1 cellular context compared by ENCODE assay signal in the genomic region with DNA sequence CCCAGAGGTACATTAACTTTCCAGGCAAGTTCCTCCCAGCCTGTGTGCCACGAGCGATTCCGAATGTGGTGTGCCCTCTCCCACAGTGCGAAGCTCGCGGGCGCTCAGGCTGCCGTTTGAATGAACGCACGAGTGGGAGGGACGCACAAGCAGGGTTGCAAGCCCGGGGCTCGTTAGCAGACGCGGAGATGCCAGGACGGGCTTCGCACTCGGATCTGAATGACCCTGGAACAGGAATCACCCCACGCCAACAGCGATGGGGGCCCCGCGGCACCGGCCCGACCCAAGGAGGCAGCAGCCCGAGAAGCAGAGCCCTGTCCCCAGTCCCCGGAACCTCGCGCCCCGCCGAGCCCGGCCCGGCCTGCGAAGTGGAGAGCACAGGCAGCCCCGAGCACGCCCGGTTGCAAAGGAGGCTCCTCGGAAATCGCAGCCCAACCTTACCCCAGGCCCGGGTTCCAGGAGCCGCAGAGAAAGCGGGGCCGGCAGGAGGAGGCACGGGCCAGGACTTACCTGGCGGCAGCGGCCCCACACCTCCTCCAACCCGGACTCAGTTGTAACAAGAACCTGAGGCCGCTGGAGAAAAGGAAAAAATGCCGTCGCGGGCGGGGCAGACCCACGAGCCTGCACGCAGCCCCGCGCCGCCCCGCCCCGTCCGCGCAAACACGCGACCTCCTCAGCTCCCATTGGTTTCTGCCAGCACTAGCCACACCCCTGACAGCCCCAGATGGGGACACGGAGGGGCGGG.
A peak's percentile ranks its signal among the peaks of the same experiment; 100 is the strongest.
TF ChIP-seq lines count a peak whose summit lies in the region.

TSS of gene SLC25A30 (minus strand) at position 584 of the 745 bp plus-strand sequence. CDS start 6,948 bp downstream, outside the sequence.

TF ChIP-seq in HepG2, 621 proteins besides CTCF, POLR2A, EP300 and RAD21 (continued from another document and continues in another):
- TF ChIP-seq ARID4A (CRISPR knock-in tag; IDR thresholded peaks at IDR 0.05; ENCODE audit: borderline replicate concordance) (peak; percentile 83; the same call in 1 of the 2 replicates), ZNF660 (CRISPR knock-in tag; IDR thresholded peaks at IDR 0.05; ENCODE audit: borderline replicate concordance, low read depth) (no peak), KDM3A (CRISPR knock-in tag; IDR thresholded peaks at IDR 0.05; ENCODE audit: low read depth) (peak; percentile 52; the same call in 1 of the 2 replicates), SIN3A (IDR thresholded peaks at IDR 0.05; ENCODE audit: borderline replicate concordance, low read depth, low read length) (peak; percentile 52; the same call in 1 of the 2 replicates), ZNF619 (CRISPR knock-in tag; IDR thresholded peaks at IDR 0.05) (no peak), KLF15 (CRISPR knock-in tag; IDR thresholded peaks at IDR 0.05; ENCODE audit: borderline replicate concordance) (no peak; the same call in 1 of the 2 replicates), ZBTB2 (CRISPR knock-in tag; IDR thresholded peaks at IDR 0.05; ENCODE audit: low read depth) (no peak), ATF7 (IDR thresholded peaks at IDR 0.05) (no peak), ATF7 (CRISPR knock-in tag; IDR thresholded peaks at IDR 0.05) (no peak), ZNF350 (CRISPR knock-in tag; IDR thresholded peaks at IDR 0.05; ENCODE audit: borderline replicate concordance, low read depth) (no peak; the same call in 1 of the 2 replicates), NAIF1 (CRISPR knock-in tag; IDR thresholded peaks at IDR 0.05; ENCODE audit: borderline replicate concordance) (no peak), ZNF7 (CRISPR knock-in tag; IDR thresholded peaks at IDR 0.05) (no peak), REXO4 (CRISPR knock-in tag; IDR thresholded peaks at IDR 0.05; ENCODE audit: borderline replicate concordance) (0 out of 2 replicates have a peak, but pooled peaks have one; percentile 76), YEATS4 (CRISPR knock-in tag; IDR thresholded peaks at IDR 0.05; ENCODE audit: borderline replicate concordance) (peak; percentile 85), CREM (IDR thresholded peaks at IDR 0.05) (no peak), CREM (CRISPR knock-in tag; IDR thresholded peaks at IDR 0.05) (no peak), CSRNP1 (CRISPR knock-in tag; IDR thresholded peaks at IDR 0.05) (no peak), ADNP (CRISPR knock-in tag; IDR thresholded peaks at IDR 0.05) (no peak), GABPA (IDR thresholded peaks at IDR 0.05; ENCODE audit: low read depth, low read length) (no peak), GABPA (CRISPR knock-in tag; IDR thresholded peaks at IDR 0.05; ENCODE audit: low read depth) (0 out of 2 replicates have a peak, but pooled peaks have one; percentile 35), STAT6 (CRISPR knock-in tag; IDR thresholded peaks at IDR 0.05; ENCODE audit: borderline replicate concordance) (no peak), ZNF605 (CRISPR knock-in tag; IDR thresholded peaks at IDR 0.05) (no peak; the same call in 1 of the 2 replicates), CCAR2 (optimal IDR thresholded peaks at IDR 0.05; ENCODE audit: low read depth, low read length) (no peak), KAT7 (CRISPR knock-in tag; IDR thresholded peaks at IDR 0.05; ENCODE audit: borderline replicate concordance) (0 out of 2 replicates have a peak, but pooled peaks have one; percentile 35), PREB (CRISPR knock-in tag; IDR thresholded peaks at IDR 0.05) (no peak), HDAC1 (CRISPR knock-in tag; IDR thresholded peaks at IDR 0.05) (peak; percentile 20; the same call in 1 of the 2 replicates), CC2D1A (CRISPR knock-in tag; IDR thresholded peaks at IDR 0.05) (no peak), FOXA3 (CRISPR knock-in tag; IDR thresholded peaks at IDR 0.05) (peak; percentile 51; the same call in 1 of the 2 replicates)
- TF ChIP-seq, protein P1, sequence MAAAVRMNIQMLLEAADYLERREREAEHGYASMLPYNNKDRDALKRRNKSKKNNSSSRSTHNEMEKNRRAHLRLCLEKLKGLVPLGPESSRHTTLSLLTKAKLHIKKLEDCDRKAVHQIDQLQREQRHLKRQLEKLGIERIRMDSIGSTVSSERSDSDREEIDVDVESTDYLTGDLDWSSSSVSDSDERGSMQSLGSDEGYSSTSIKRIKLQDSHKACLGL (CRISPR knock-in tag; IDR thresholded peaks at IDR 0.05), result peak; percentile 88
- TF ChIP-seq, protein P2, sequence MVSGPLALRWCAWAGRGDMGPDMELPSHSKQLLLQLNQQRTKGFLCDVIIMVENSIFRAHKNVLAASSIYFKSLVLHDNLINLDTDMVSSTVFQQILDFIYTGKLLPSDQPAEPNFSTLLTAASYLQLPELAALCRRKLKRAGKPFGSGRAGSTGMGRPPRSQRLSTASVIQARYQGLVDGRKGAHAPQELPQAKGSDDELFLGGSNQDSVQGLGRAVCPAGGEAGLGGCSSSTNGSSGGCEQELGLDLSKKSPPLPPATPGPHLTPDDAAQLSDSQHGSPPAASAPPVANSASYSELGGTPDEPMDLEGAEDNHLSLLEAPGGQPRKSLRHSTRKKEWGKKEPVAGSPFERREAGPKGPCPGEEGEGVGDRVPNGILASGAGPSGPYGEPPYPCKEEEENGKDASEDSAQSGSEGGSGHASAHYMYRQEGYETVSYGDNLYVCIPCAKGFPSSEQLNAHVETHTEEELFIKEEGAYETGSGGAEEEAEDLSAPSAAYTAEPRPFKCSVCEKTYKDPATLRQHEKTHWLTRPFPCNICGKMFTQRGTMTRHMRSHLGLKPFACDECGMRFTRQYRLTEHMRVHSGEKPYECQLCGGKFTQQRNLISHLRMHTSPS (CRISPR knock-in tag; IDR thresholded peaks at IDR 0.05; ENCODE audit: low read depth), result no peak
- TF ChIP-seq, protein P3, sequence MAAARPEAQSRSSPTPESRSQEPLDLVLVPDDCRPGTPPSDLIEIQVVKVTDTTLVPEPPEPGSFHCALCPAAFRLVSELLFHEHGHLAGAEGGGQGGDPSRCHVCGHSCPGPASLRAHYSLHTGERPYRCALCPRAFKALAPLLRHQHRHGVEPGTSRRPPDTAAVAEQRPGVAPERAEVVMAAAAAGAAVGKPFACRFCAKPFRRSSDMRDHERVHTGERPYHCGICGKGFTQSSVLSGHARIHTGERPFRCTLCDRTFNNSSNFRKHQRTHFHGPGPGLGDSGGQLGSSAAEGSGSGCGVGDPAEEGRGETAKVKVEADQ (CRISPR knock-in tag; IDR thresholded peaks at IDR 0.05; ENCODE audit: borderline replicate concordance), result peak; percentile 85; the same call in 1 of the 2 replicates
- TF ChIP-seq, protein P4, sequence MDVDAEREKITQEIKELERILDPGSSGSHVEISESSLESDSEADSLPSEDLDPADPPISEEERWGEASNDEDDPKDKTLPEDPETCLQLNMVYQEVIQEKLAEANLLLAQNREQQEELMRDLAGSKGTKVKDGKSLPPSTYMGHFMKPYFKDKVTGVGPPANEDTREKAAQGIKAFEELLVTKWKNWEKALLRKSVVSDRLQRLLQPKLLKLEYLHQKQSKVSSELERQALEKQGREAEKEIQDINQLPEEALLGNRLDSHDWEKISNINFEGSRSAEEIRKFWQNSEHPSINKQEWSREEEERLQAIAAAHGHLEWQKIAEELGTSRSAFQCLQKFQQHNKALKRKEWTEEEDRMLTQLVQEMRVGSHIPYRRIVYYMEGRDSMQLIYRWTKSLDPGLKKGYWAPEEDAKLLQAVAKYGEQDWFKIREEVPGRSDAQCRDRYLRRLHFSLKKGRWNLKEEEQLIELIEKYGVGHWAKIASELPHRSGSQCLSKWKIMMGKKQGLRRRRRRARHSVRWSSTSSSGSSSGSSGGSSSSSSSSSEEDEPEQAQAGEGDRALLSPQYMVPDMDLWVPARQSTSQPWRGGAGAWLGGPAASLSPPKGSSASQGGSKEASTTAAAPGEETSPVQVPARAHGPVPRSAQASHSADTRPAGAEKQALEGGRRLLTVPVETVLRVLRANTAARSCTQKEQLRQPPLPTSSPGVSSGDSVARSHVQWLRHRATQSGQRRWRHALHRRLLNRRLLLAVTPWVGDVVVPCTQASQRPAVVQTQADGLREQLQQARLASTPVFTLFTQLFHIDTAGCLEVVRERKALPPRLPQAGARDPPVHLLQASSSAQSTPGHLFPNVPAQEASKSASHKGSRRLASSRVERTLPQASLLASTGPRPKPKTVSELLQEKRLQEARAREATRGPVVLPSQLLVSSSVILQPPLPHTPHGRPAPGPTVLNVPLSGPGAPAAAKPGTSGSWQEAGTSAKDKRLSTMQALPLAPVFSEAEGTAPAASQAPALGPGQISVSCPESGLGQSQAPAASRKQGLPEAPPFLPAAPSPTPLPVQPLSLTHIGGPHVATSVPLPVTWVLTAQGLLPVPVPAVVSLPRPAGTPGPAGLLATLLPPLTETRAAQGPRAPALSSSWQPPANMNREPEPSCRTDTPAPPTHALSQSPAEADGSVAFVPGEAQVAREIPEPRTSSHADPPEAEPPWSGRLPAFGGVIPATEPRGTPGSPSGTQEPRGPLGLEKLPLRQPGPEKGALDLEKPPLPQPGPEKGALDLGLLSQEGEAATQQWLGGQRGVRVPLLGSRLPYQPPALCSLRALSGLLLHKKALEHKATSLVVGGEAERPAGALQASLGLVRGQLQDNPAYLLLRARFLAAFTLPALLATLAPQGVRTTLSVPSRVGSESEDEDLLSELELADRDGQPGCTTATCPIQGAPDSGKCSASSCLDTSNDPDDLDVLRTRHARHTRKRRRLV (CRISPR knock-in tag; IDR thresholded peaks at IDR 0.05), result peak; percentile 71
